8 cellular contexts compared by ENCODE assay signal in the genomic region with DNA sequence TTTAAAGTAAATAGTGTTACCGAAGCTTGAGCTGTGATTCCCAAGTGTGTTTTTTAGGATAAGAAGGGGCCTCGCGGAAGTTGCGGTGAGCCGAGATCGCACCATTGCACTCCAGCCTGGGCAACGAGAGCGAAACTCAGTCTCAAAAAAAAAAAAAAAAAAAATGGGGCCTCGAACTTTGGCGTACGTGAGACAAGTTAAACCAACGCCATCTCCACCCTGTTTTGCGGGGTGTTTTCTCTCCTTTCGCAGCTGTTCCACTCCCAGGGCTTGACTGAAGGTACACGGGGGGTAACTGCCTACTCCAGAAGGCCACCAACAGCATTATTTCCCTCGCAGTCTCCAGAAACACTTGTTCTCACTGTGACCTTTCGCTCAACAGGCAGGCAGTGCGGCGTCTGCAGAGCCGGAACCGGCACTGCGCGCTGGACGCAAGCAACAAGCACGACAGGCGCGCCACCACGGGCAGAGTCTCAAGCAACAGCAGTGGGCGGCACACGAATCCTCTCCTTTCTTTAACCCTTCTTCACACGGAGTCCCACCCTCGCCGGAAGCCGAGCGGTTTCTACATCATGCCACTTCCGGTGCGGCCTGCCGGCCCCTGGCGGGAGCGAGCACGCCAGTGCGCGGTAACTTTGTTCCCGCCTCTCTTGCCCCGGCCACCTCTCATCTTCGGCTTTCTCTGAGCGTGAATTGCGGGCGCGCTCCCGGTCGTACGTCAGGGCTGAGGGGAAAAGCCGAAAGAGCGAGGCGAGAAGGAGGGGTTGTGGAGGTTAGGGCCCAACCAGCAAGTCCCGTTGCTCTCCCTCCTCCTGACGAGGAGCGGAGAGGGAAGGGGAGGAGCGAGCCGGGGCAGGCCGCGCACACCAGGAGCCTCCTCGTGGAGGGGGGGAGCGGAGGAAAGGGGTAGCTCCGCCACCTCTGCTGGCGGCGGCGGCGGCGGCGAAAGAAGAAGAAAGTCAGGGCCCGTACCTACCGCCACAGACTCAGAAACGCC. TPM values are rescaled to one million over a fixed set of nuclear protein-coding genes. Genes with fewer than 3 reads are reported as not detected.
DNase-seq lines count a peak whose midpoint lies in the region; ATAC-seq and TF ChIP-seq lines count a peak whose summit lies in the region.

No MANE protein-coding gene starts in this region.

- H3K27ac ChIP-seq in epithelial cell of prostate, result peak overlapping the region; percentile 99

- no peaks in the 10 kb centered on the region for H3K27me3 ChIP-seq in mononuclear cell (ENCODE audit: insufficient read depth, low read length)

- H3K4me1 ChIP-seq in mononuclear cell (ENCODE audit: insufficient read depth, low read length), result peaks cover 21% of the 10 kb centered on the region

- peak overlapping the region; percentile 93 for H3K4me3 ChIP-seq in mononuclear cell (ENCODE audit: low read length)

- no peaks in the 10 kb centered on the region for H3K9me3 ChIP-seq in mononuclear cell (ENCODE audit: low read depth, low read length)

- ATAC-seq in GM21619 (IDR thresholded peaks at IDR 0.05; ENCODE audit: unreplicated experiment), result peak; percentile 70

- no peak for TF ChIP-seq RAD21 in Ishikawa (IDR thresholded peaks at IDR 0.05; ENCODE audit: low read depth)

- TF ChIP-seq EP300 in Ishikawa (IDR thresholded peaks at IDR 0.05; ENCODE audit: borderline replicate concordance), result peak; percentile 10; the same call in 1 of the 2 replicates

- DNase-seq in DMS153 treated with DMSO at 0.1 percent for 48 hours (lab: John Stamatoyannopoulos, UW; ENCODE audit: unreplicated experiment) (peak; percentile 99), OCI-M2 (lab: John Stamatoyannopoulos, UW; ENCODE audit: unreplicated experiment) (peak; percentile 53), epithelial cell of prostate (ENCODE audit: low read depth, low spot score) (peak; percentile 99)
- peak; percentile 97 for DNase-seq in activated T-cell treated with anti-CD3 and anti-CD28 coated beads, Interleukin-2, amount 50 U/mL, for 1 hour
- DNase-seq in stimulated activated CD8-positive, alpha-beta memory T cell treated with anti-CD3 and anti-CD28 coated beads, Interleukin-2, amount 100 ng/mL, for 48 hours (ENCODE audit: low read depth in 2 of 2), result peak; percentile 94 to 97

TF ChIP-seq in Ishikawa, 13 proteins besides CTCF, POLR2A, EP300 and RAD21:
- TF ChIP-seq, protein P1, sequence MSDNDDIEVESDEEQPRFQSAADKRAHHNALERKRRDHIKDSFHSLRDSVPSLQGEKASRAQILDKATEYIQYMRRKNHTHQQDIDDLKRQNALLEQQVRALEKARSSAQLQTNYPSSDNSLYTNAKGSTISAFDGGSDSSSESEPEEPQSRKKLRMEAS (IDR thresholded peaks at IDR 0.05), result peak; percentile 35
- TF ChIP-seq, protein P2, sequence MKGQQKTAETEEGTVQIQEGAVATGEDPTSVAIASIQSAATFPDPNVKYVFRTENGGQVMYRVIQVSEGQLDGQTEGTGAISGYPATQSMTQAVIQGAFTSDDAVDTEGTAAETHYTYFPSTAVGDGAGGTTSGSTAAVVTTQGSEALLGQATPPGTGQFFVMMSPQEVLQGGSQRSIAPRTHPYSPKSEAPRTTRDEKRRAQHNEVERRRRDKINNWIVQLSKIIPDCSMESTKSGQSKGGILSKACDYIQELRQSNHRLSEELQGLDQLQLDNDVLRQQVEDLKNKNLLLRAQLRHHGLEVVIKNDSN (IDR thresholded peaks at IDR 0.05), result no peak
- TF ChIP-seq CREB1 (IDR thresholded peaks at IDR 0.05; ENCODE audit: low read depth) (no peak), TCF12 (IDR thresholded peaks at IDR 0.05; ENCODE audit: low read depth) (no peak; the same call in 1 of the 2 replicates), YY1 (IDR thresholded peaks at IDR 0.05; ENCODE audit: low read depth) (0 out of 2 replicates have a peak, but pooled peaks have one; percentile 16), TAF1 (IDR thresholded peaks at IDR 0.05; ENCODE audit: low read depth) (peak; percentile 81)
- TF ChIP-seq, protein P3, sequence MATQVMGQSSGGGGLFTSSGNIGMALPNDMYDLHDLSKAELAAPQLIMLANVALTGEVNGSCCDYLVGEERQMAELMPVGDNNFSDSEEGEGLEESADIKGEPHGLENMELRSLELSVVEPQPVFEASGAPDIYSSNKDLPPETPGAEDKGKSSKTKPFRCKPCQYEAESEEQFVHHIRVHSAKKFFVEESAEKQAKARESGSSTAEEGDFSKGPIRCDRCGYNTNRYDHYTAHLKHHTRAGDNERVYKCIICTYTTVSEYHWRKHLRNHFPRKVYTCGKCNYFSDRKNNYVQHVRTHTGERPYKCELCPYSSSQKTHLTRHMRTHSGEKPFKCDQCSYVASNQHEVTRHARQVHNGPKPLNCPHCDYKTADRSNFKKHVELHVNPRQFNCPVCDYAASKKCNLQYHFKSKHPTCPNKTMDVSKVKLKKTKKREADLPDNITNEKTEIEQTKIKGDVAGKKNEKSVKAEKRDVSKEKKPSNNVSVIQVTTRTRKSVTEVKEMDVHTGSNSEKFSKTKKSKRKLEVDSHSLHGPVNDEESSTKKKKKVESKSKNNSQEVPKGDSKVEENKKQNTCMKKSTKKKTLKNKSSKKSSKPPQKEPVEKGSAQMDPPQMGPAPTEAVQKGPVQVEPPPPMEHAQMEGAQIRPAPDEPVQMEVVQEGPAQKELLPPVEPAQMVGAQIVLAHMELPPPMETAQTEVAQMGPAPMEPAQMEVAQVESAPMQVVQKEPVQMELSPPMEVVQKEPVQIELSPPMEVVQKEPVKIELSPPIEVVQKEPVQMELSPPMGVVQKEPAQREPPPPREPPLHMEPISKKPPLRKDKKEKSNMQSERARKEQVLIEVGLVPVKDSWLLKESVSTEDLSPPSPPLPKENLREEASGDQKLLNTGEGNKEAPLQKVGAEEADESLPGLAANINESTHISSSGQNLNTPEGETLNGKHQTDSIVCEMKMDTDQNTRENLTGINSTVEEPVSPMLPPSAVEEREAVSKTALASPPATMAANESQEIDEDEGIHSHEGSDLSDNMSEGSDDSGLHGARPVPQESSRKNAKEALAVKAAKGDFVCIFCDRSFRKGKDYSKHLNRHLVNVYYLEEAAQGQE (IDR thresholded peaks at IDR 0.05; ENCODE audit: low read depth), result no peak

RNA-seq across cellular contexts. Expression of gene CDK13, which starts 0.8 kb away (rescaled TPM):
- 140 TPM for total RNA-seq in mononuclear cell

Comparison
In these comparisons a context has a peak if more than half of its experiments do, and no peak if none do; other contexts are left out.
1. Peak in every context shown above with its lines: DNase-seq, ATAC-seq, H3K4me3 ChIP-seq and H3K27ac ChIP-seq.